Comparison of ENCODE assay signal across 1 cellular context in the genomic region with DNA sequence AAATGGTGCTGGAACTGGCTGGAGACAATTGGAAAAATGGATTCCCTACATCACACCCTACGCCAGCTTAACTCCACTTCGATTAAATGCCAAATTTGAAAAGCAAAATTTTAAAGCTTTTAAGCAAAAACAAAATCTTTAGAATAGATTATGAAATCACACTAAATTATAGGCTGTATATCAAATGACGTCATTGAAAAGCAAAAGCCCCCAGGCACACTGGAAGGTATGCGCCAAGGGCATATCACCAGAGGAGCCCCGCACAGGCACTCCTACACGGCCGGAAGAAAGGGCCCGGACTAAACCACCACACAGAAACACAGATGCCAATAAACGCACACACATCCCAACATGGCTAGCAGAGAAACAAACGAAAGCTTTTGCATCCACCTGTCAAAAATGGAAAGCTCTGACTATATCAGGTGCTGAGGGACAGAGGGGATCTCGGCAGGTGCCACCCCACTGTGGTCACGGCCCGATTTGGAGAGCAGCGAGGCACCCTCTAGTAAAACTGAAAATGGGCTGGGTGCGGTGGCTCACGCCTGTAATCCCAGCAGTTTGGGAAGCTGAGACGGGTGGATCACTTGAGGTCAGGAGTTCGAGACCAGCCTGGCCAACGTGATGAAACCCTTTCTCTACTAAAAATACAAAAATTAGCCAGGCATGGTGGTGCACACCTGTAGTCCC.
TF ChIP-seq lines count a peak whose summit lies in the region.

No MANE protein-coding gene starts in this region.

TF ChIP-seq in endothelial cell of umbilical vein, 7 proteins besides CTCF, POLR2A, EP300 and RAD21:
- TF ChIP-seq JUN (IDR thresholded peaks at IDR 0.05; ENCODE audit: borderline replicate concordance, insufficient read depth, insufficient read length, low read depth) (no peak), EZH2 (IDR thresholded peaks at IDR 0.05; ENCODE audit: borderline replicate concordance, low read depth, low read length, severe bottlenecking) (no peak), POLR2AphosphoS5 (IDR thresholded peaks at IDR 0.05; ENCODE audit: insufficient read depth, low read depth, low read length) (no peak), MYC (IDR thresholded peaks at IDR 0.05; ENCODE audit: low read depth, low read length) (no peak), GATA2 (IDR thresholded peaks at IDR 0.05; ENCODE audit: insufficient read depth, insufficient read length, low read depth, low read length) (no peak), FOS (IDR thresholded peaks at IDR 0.05; ENCODE audit: borderline replicate concordance, insufficient read depth, low read length) (no peak), MAX (IDR thresholded peaks at IDR 0.05; ENCODE audit: insufficient read depth, insufficient read length) (no peak)
TF ChIP-seq in endothelial cell of umbilical vein: peak in this region for 0.
